ENCODE assay signal across 8 cellular contexts in the genomic region with DNA sequence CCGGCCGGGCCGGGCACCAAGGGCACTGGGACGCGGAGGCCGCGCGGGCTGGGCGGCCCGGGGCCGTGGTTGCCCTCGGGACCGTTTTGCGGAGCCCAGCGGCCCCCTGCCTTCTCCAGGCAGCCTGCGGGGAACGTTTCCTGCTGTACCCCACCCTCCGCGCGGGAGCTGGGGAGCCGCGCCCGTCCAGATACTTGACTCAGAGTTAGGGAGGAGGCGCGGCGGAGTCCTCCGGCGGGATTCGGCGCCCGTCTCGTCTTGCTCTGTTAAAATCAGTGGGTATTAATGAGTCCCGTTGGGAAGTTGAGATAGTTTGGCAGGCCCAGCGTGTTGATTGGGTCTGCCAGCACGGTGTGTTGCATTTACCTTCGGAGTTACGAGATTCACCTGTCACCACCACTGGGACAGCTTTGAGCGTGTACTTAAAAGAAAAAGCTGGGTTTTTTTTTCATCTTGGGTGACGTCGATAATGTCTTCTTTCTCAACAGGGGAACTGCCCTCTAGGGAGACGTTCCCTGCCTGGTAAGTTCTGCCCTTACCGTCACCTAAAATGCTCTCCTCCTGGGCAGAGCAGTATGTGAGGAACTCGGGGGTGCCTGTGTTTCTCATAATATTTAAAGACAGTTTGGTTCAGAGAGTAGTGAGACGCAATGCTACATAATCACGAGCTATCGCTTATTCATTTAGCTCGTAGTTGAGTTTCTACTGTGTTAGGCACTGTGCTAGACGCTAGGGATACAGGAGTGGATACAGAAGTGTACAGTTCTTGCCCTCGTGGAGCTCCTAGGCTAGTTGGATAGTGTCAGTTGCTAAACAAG. TPM values are rescaled to one million over a fixed set of nuclear protein-coding genes. Genes with fewer than 3 reads are reported as not detected.
DNase-seq lines count a peak whose midpoint lies in the region; ATAC-seq, FAIRE-seq and TF ChIP-seq lines count a peak whose summit lies in the region.

No MANE protein-coding gene starts in this region.

- DNase-seq in H54 (ENCODE audit: insufficient read length, low spot score), result peak; percentile 45
- no peak for DNase-seq in LNCaP clone FGC (ENCODE audit: low read depth)
- peak; percentile 62 for DNase-seq in activated CD8-positive, alpha-beta T cell treated with anti-CD3 and anti-CD28 coated beads for 36 hours
- DNase-seq in endothelial cell of umbilical vein (ENCODE audit: low read depth, low spot score), result peak; percentile 70
- peak; percentile 57 for DNase-seq in naive B cell
- DNase-seq in substantia nigra (lab: John Stamatoyannopoulos, UW), result peak in 9 of 49 donors; percentile 27 to 80 (median 45)
- no peak for DNase-seq in GM19240 (ENCODE audit: insufficient read length, low spot score)

- TF ChIP-seq CTCF in GM12875 (IDR thresholded peaks at IDR 0.05; ENCODE audit: borderline replicate concordance, insufficient read depth, low read depth, low read length) (no peak), LNCaP clone FGC (IDR thresholded peaks at IDR 0.05; ENCODE audit: control insufficient read depth, extremely low read depth, insufficient read depth) (no peak), endothelial cell of umbilical vein (IDR thresholded peaks at IDR 0.05; ENCODE audit: extremely low read depth in 1 of 2, insufficient read depth in 1 of 2, low read depth in 1 of 2, low read length in 2 of 2) (no peak)
- TF ChIP-seq CTCF in activated CD8-positive, alpha-beta T cell treated with anti-CD3 and anti-CD28 coated beads for 36 hours (IDR thresholded peaks at IDR 0.05), result no peak

- H3K9me3 Mint-ChIP-seq in activated CD8-positive, alpha-beta T cell treated with anti-CD3 and anti-CD28 coated beads for 36 hours, result no peaks in the 10 kb centered on the region
- no peaks in the 10 kb centered on the region for H3K9me3 Mint-ChIP-seq in naive B cell

- H3K4me3 ChIP-seq in GM12875 (ENCODE audit: low read depth, low read length) (peak overlapping the region; percentile 74), LNCaP clone FGC (ENCODE audit: low read depth, low read length) (peak overlapping the region; percentile 76), endothelial cell of umbilical vein (replicated peaks in 1 of 3; ENCODE audit: insufficient read depth in 1 of 3, low read depth in 1 of 3, low read length in 3 of 3) (peak overlapping the region; percentile 49 to 95 (median 93))

- BruUV-seq in endothelial cell of umbilical vein (replicated peaks; lab: Mats Ljungman, UMichigan), result TSS peak; percentile 41

- POLR2A ChIA-PET in activated CD8-positive, alpha-beta T cell treated with anti-CD3 and anti-CD28 coated beads for 36 hours (lab: Charles Lee), result interaction anchor here (0.6 to 4.6 kb wide), 11 partner anchors 8 to 146 kb away, joined by 3 to 24 read pairs (median 5); no protein-coding TSS in a partner anchor
- POLR2A ChIA-PET in endothelial cell of umbilical vein (lab: Charles Lee), result interaction anchor here (0.8 kb wide), 1 partner anchor 58 kb away, joined by 3 read pairs; no protein-coding TSS in a partner anchor

- peaks cover 6% of the 10 kb centered on the region for H4K20me1 ChIP-seq in endothelial cell of umbilical vein (replicated peaks; ENCODE audit: control insufficient read depth, extremely low read depth, insufficient read depth, low read length)

- H3K4me3 Mint-ChIP-seq in activated CD8-positive, alpha-beta T cell treated with anti-CD3 and anti-CD28 coated beads for 36 hours, result peak overlapping the region; percentile 96
- peak overlapping the region; percentile 94 to 100 (median 99) for H3K4me3 Mint-ChIP-seq in naive B cell

- H3K4me1 ChIP-seq in endothelial cell of umbilical vein (ENCODE audit: control insufficient read depth, extremely low read depth, insufficient read depth, low read length), result peaks cover 24% of the 10 kb centered on the region

- H3K4me2 ChIP-seq in endothelial cell of umbilical vein (ENCODE audit: insufficient read depth, low read length), result peak overlapping the region; percentile 99

- H3K9me3 ChIP-seq in endothelial cell of umbilical vein (replicated peaks; ENCODE audit: control insufficient read depth, insufficient read depth, low read length), result no peaks in the 10 kb centered on the region

- H3K36me3 ChIP-seq in endothelial cell of umbilical vein (ENCODE audit: control insufficient read depth in 2 of 2, extremely low read depth in 1 of 2, insufficient read depth in 2 of 2, low read length in 2 of 2), result no peaks in the 10 kb centered on the region

- H3K27ac ChIP-seq in endothelial cell of umbilical vein (ENCODE audit: insufficient read depth, low read depth, low read length) (peak overlapping the region; percentile 74), substantia nigra (ENCODE audit: low read depth, low read length, poor library complexity, severe bottlenecking) (peak overlapping the region; percentile 90)

- dilution Hi-C loops in endothelial cell of umbilical vein (cut with MboI; ENCODE audit: extremely low pct_ligation_motif_present, low sequenced_read_pairs), result no loop called here

- intact Hi-C loops in activated CD8-positive, alpha-beta T cell treated with anti-CD3 and anti-CD28 coated beads for 36 hours (cut with micrococcal nuclease), result no loop called here
- intact Hi-C loops in endothelial cell of umbilical vein (cut with micrococcal nuclease), result no loop called here

- H3K27me3 ChIP-seq in endothelial cell of umbilical vein (ENCODE audit: control insufficient read depth in 2 of 2, insufficient read depth in 2 of 2, low read length in 2 of 2), result no peaks in the 10 kb centered on the region

- peaks cover 54% of the 10 kb centered on the region for H3K79me2 ChIP-seq in endothelial cell of umbilical vein (ENCODE audit: control insufficient read depth, insufficient read depth, low read length)

- no peaks in the 10 kb centered on the region for H3K27me3 Mint-ChIP-seq in activated CD8-positive, alpha-beta T cell treated with anti-CD3 and anti-CD28 coated beads for 36 hours
- no peaks in the 10 kb centered on the region for H3K27me3 Mint-ChIP-seq in naive B cell

- H2AFZ ChIP-seq in endothelial cell of umbilical vein (ENCODE audit: low read depth, low read length), result peak overlapping the region; percentile 35

- TF ChIP-seq POLR2A in H54 (IDR thresholded peaks at IDR 0.05; ENCODE audit: low read depth, low read length), result no peak
- no peak for TF ChIP-seq POLR2A in endothelial cell of umbilical vein (IDR thresholded peaks at IDR 0.05; ENCODE audit: low read depth, low read length)

- H3K9ac ChIP-seq in endothelial cell of umbilical vein (replicated peaks; ENCODE audit: extremely low read depth, insufficient read depth, low read length), result peak overlapping the region; percentile 88

- peaks cover 3% of the 10 kb centered on the region for H3K9me1 ChIP-seq in endothelial cell of umbilical vein (replicated peaks; ENCODE audit: control insufficient read depth, extremely low read depth, insufficient read depth, low read length)

- peak; percentile 42 for ATAC-seq in activated CD8-positive, alpha-beta T cell treated with anti-CD3 and anti-CD28 coated beads for 36 hours
- ATAC-seq in naive B cell (ENCODE audit: low read depth in 2 of 2), result peak; percentile 53 to 59

- H3K36me3 Mint-ChIP-seq in activated CD8-positive, alpha-beta T cell treated with anti-CD3 and anti-CD28 coated beads for 36 hours (ENCODE audit: low read depth), result peaks cover 28% of the 10 kb centered on the region
- H3K36me3 Mint-ChIP-seq in naive B cell, result no peaks in the 10 kb centered on the region

- peaks cover 57% of the 10 kb centered on the region for H3K4me1 Mint-ChIP-seq in activated CD8-positive, alpha-beta T cell treated with anti-CD3 and anti-CD28 coated beads for 36 hours (ENCODE audit: low read depth)
- H3K4me1 Mint-ChIP-seq in naive B cell, result peaks cover 41 to 53% (median 52%) of the 10 kb centered on the region in 3 donors

- CTCF ChIA-PET in activated CD8-positive, alpha-beta T cell treated with anti-CD3 and anti-CD28 coated beads for 36 hours (lab: Charles Lee), result interaction anchor here (1.0 to 16.8 kb wide), 10 partner anchors 10 to 206 kb away, joined by 3 to 334 read pairs (median 4); partner anchors contain the start of gene YLPM1
- CTCF ChIA-PET in endothelial cell of umbilical vein (lab: Charles Lee), result interaction anchor here (0.8 to 14.1 kb wide), 7 partner anchors 12 to 273 kb away, joined by 3 to 245 read pairs (median 7); no protein-coding TSS in a partner anchor

- FAIRE-seq in H54 (lab: Jason Lieb, UNC) (no peak), endothelial cell of umbilical vein (lab: Jason Lieb, UNC) (no peak)

- H3K27ac Mint-ChIP-seq in activated CD8-positive, alpha-beta T cell treated with anti-CD3 and anti-CD28 coated beads for 36 hours, result peak overlapping the region; percentile 91
- peak overlapping the region; percentile 97 to 99 (median 98) for H3K27ac Mint-ChIP-seq in naive B cell

RNA-seq across cellular contexts. Expression of gene DLST, which starts 0.6 kb away (rescaled TPM):
- total RNA-seq in activated CD8-positive, alpha-beta T cell treated with anti-CD3 and anti-CD28 coated beads for 36 hours, result 100 to 1,000 TPM; 110 to 113 TPM
- total RNA-seq in endothelial cell of umbilical vein, result 105 and 110 TPM in 2 replicates
- polyA plus RNA-seq in endothelial cell of umbilical vein (91.0 and 98.4 TPM in 2 replicates), naive B cell (ENCODE audit: low read depth in 6 of 6) (10 to 100 TPM in 1 of 6 donors, 1 to 10 TPM in 5; 6.6 to 10.5 (median 8.2) TPM)
- polyA plus RNA-seq in endothelial cell of umbilical vein (2011; cell fraction: cytosol; rRNA removed), result 133 and 137 TPM in 2 replicates
- polyA plus RNA-seq in endothelial cell of umbilical vein (2011; cell fraction: nucleus; rRNA removed), result 153 and 154 TPM in 2 replicates
- polyA plus RNA-seq in endothelial cell of umbilical vein (2012), result 72.0 and 81.6 TPM in 2 replicates
- polyA minus RNA-seq in endothelial cell of umbilical vein, result 130 and 139 TPM in 2 replicates
- polyA minus RNA-seq in endothelial cell of umbilical vein (2011; cell fraction: cytosol; rRNA and poly(A)+ RNA removed), result 38.6 TPM
- 50.8 and 69.2 TPM in 2 replicates for polyA minus RNA-seq in endothelial cell of umbilical vein (2011; cell fraction: nucleus; rRNA and poly(A)+ RNA removed)

RNA-seq across cellular contexts. Expression of gene PROX2, which starts 6.4 kb away (rescaled TPM):
- under 1 TPM; 0.38 to 0.65 TPM for total RNA-seq in activated CD8-positive, alpha-beta T cell treated with anti-CD3 and anti-CD28 coated beads for 36 hours
- not detected in 2 replicates for total RNA-seq in endothelial cell of umbilical vein
- polyA plus RNA-seq in endothelial cell of umbilical vein (0.01 TPM in 1 of 2 replicates, not detected in the other), naive B cell (ENCODE audit: low read depth in 6 of 6) (under 1 TPM in 1 of 6 donors, not detected in 5; 0.22 TPM)
- polyA plus RNA-seq in endothelial cell of umbilical vein (2011; cell fraction: cytosol; rRNA removed), result not detected in 2 replicates
- not detected in 2 replicates for polyA plus RNA-seq in endothelial cell of umbilical vein (2011; cell fraction: nucleus; rRNA removed)
- 0.15 and 0.23 TPM in 2 replicates for polyA plus RNA-seq in endothelial cell of umbilical vein (2012)
- polyA minus RNA-seq in endothelial cell of umbilical vein, result 0.15 TPM in 1 of 2 replicates, not detected in the other
- polyA minus RNA-seq in endothelial cell of umbilical vein (2011; cell fraction: cytosol; rRNA and poly(A)+ RNA removed), result not detected
- not detected in 2 replicates for polyA minus RNA-seq in endothelial cell of umbilical vein (2011; cell fraction: nucleus; rRNA and poly(A)+ RNA removed)

RNA-seq across cellular contexts. Expression of gene RPS6KL1, which starts 40.7 kb away (rescaled TPM):
- total RNA-seq in activated CD8-positive, alpha-beta T cell treated with anti-CD3 and anti-CD28 coated beads for 36 hours, result 1 to 10 TPM; 4.1 to 5.1 TPM
- total RNA-seq in endothelial cell of umbilical vein, result 23.8 and 25.6 TPM in 2 replicates
- polyA plus RNA-seq in endothelial cell of umbilical vein, result 10.2 TPM in 2 replicates
- polyA plus RNA-seq in endothelial cell of umbilical vein (2011; cell fraction: cytosol; rRNA removed), result 8.3 and 9.6 TPM in 2 replicates
- 44.8 and 45.3 TPM in 2 replicates for polyA plus RNA-seq in endothelial cell of umbilical vein (2011; cell fraction: nucleus; rRNA removed)
- 15.8 and 17.7 TPM in 2 replicates for polyA plus RNA-seq in endothelial cell of umbilical vein (2012)
- polyA minus RNA-seq in endothelial cell of umbilical vein, result 22.9 and 29.7 TPM in 2 replicates
- 1.3 TPM for polyA minus RNA-seq in endothelial cell of umbilical vein (2011; cell fraction: cytosol; rRNA and poly(A)+ RNA removed)
- 21.8 and 24.8 TPM in 2 replicates for polyA minus RNA-seq in endothelial cell of umbilical vein (2011; cell fraction: nucleus; rRNA and poly(A)+ RNA removed)
- under 1 TPM in 2 of 6 donors, not detected in 4; 0.34 to 0.42 TPM for polyA plus RNA-seq in naive B cell (ENCODE audit: low read depth in 6 of 6)

Comparison
In these comparisons a context has a peak if more than half of its experiments do, and no peak if none do; other contexts are left out.
1. DNase-seq: peak in H54 (single experiment), activated CD8-positive, alpha-beta T cell treated with anti-CD3 and anti-CD28 coated beads for 36 hours (single experiment), endothelial cell of umbilical vein (single experiment) and naive B cell (single experiment); none in LNCaP clone FGC (single experiment) and GM19240 (single experiment).
2. Peak in every context shown above with its lines, with median percentiles within 50 percentile points of each other: H3K4me3 ChIP-seq.